Comparison of ENCODE assay signal across 8 cellular contexts in genomic region chr18:3585656-3586509, GRCh38.
DNase-seq lines count a peak whose midpoint lies in the region; ATAC-seq and TF ChIP-seq lines count a peak whose summit lies in the region.

No MANE protein-coding gene starts in this region.

- TF ChIP-seq CTCF in Caco-2 (IDR thresholded peaks at IDR 0.05; ENCODE audit: insufficient read depth in 1 of 2, low read depth in 1 of 2, low read length in 1 of 2, severe bottlenecking in 1 of 2, unreplicated experiment in 1 of 2) (peak; percentile 65 to 84), esophagus squamous epithelium (IDR thresholded peaks at IDR 0.05) (peak; percentile 43 to 88 (median 74)), tibial nerve (IDR thresholded peaks at IDR 0.05) (peak; percentile 60 to 83 (median 68))

- intact Hi-C loops in Caco-2 (cut with micrococcal nuclease; ENCODE audit: unreplicated experiment) (loop anchor here (1.0 to 5.0 kb wide), 3 partner anchors 130 to 305 kb away; no protein-coding TSS in a partner anchor), esophagus squamous epithelium (cut with DNase I) (loop anchor here (5.0 kb wide), 1 partner anchor 304 kb away; no protein-coding TSS in a partner anchor)

- WGBS in esophagus squamous epithelium, 2 donors, result 49 to 51% methylated on average over 9 to 12 of the region's 12 CpGs
- 46 to 51% methylated on average over 12 of the region's 12 CpGs for WGBS in tibial nerve, 2 donors

- H3K4me1 ChIP-seq in Caco-2 (peaks cover 7% of the 10 kb centered on the region; the same call in 1 of the 2 replicates), esophagus squamous epithelium (peaks cover 3 to 36% (median 6%) of the 10 kb centered on the region in 3 donors), tibial nerve (peaks cover 0 to 13% (median 2%) of the 10 kb centered on the region in 4 donors)

- DNase-seq in Caco-2 (peak; percentile 85 to 87), OCI-M1 (lab: John Stamatoyannopoulos, UW) (peak; percentile 99), esophagus squamous epithelium (lab: John Stamatoyannopoulos, UW) (peak; percentile 10), tibial nerve (ENCODE audit: low spot score in 2 of 2) (peak; percentile 62 to 82)
- DNase-seq in activated T-cell treated with anti-CD3 and anti-CD28 coated beads, Interleukin-2, amount 50 U/mL, for 1 hour, result peak; percentile 70
- peak; percentile 79 for DNase-seq in natural killer cell treated with Interleukin-12 subunit alpha and Interleukin-12 subunit beta and Interleukin-15 and Interleukin-18, amount 100 ng/mL, for 72 hours (ENCODE audit: low spot score)

- no TSS peak for BruUV-seq in Caco-2 (replicated peaks; lab: Mats Ljungman, UMichigan)

- H3K9me3 ChIP-seq in Caco-2 (no peaks in the 10 kb centered on the region), esophagus squamous epithelium (no peaks in the 10 kb centered on the region), tibial nerve (no peaks in the 10 kb centered on the region)

- no peak overlapping the region for H3K4me3 Mint-ChIP-seq in Caco-2 (ENCODE audit: unreplicated experiment)
- H3K4me3 Mint-ChIP-seq in IgD-negative memory B cell, result peak overlapping the region; percentile 67 to 92 (median 78)
- no peak overlapping the region for H3K4me3 Mint-ChIP-seq in natural killer cell treated with Interleukin-12 subunit alpha and Interleukin-12 subunit beta and Interleukin-15 and Interleukin-18, amount 100 ng/mL, for 72 hours

- TF ChIP-seq POLR2A in esophagus squamous epithelium (IDR thresholded peaks at IDR 0.05) (no peak), tibial nerve (IDR thresholded peaks at IDR 0.05) (no peak)

- H3K27me3 ChIP-seq in Caco-2 (replicated peaks; ENCODE audit: control insufficient read depth, insufficient read depth, low read length), result no peaks in the 10 kb centered on the region
- H3K27me3 ChIP-seq in esophagus squamous epithelium, result no peaks in the 10 kb centered on the region
- H3K27me3 ChIP-seq in tibial nerve, result no peaks in the 10 kb centered on the region

- POLR2A ChIA-PET in Caco-2 (lab: Charles Lee), result interaction anchor here (0.6 kb wide), 1 partner anchor 81 kb away, joined by 4 read pairs; no protein-coding TSS in a partner anchor

- H3K9me3 Mint-ChIP-seq in Caco-2 (ENCODE audit: unreplicated experiment) (no peaks in the 10 kb centered on the region), IgD-negative memory B cell (peaks cover 0 to 3% (median 0%) of the 10 kb centered on the region in 3 donors)
- H3K9me3 Mint-ChIP-seq in natural killer cell treated with Interleukin-12 subunit alpha and Interleukin-12 subunit beta and Interleukin-15 and Interleukin-18, amount 100 ng/mL, for 72 hours, result no peaks in the 10 kb centered on the region

- H3K4me3 ChIP-seq in Caco-2 (ENCODE audit: low read depth, low read length) (no peak overlapping the region), esophagus squamous epithelium (no peak overlapping the region), tibial nerve (no peak overlapping the region)

- CTCF ChIA-PET in Caco-2 (lab: Charles Lee), result interaction anchor here (0.6 to 1.7 kb wide), 14 partner anchors 8 to 307 kb away, joined by 3 to 18 read pairs (median 4); no protein-coding TSS in a partner anchor

- H3K36me3 ChIP-seq in Caco-2 (ENCODE audit: control insufficient read depth, insufficient read depth, low read length) (no peaks in the 10 kb centered on the region), esophagus squamous epithelium (no peaks in the 10 kb centered on the region), tibial nerve (no peaks in the 10 kb centered on the region)

- H3K27me3 Mint-ChIP-seq in Caco-2 (ENCODE audit: insufficient read depth, unreplicated experiment) (no peaks in the 10 kb centered on the region), IgD-negative memory B cell (no peaks in the 10 kb centered on the region)
- H3K27me3 Mint-ChIP-seq in natural killer cell treated with Interleukin-12 subunit alpha and Interleukin-12 subunit beta and Interleukin-15 and Interleukin-18, amount 100 ng/mL, for 72 hours, result no peaks in the 10 kb centered on the region

- ATAC-seq in GM21515 (IDR thresholded peaks at IDR 0.05; ENCODE audit: unreplicated experiment), result peak; percentile 34
- ATAC-seq in natural killer cell treated with Interleukin-12 subunit alpha and Interleukin-12 subunit beta and Interleukin-15 and Interleukin-18, amount 100 ng/mL, for 72 hours, result peak; percentile 78 to 85

- H3K27ac Mint-ChIP-seq in Caco-2 (ENCODE audit: unreplicated experiment), result no peak overlapping the region
- H3K27ac Mint-ChIP-seq in IgD-negative memory B cell, result peak overlapping the region; percentile 88 to 97 (median 92)
- H3K27ac Mint-ChIP-seq in natural killer cell treated with Interleukin-12 subunit alpha and Interleukin-12 subunit beta and Interleukin-15 and Interleukin-18, amount 100 ng/mL, for 72 hours, result peak overlapping the region; percentile 3 to 58

- H3K4me1 Mint-ChIP-seq in Caco-2 (ENCODE audit: low read depth, unreplicated experiment), result peaks cover 16% of the 10 kb centered on the region
- H3K4me1 Mint-ChIP-seq in IgD-negative memory B cell, result peaks cover 22 to 34% (median 29%) of the 10 kb centered on the region in 3 donors
- H3K4me1 Mint-ChIP-seq in natural killer cell treated with Interleukin-12 subunit alpha and Interleukin-12 subunit beta and Interleukin-15 and Interleukin-18, amount 100 ng/mL, for 72 hours (ENCODE audit: low read depth in 2 of 2), result peaks cover 15 to 24% of the 10 kb centered on the region in 2 donors

- peak in 1 of 2 donors; percentile 47 for TF ChIP-seq EP300 in tibial nerve (IDR thresholded peaks at IDR 0.05)

- peak overlapping the region in 1 of 4 donors; percentile 2 for H3K27ac ChIP-seq in esophagus squamous epithelium
- H3K27ac ChIP-seq in tibial nerve, result peak overlapping the region in 1 of 4 donors; percentile 29

- H3K36me3 Mint-ChIP-seq in Caco-2 (ENCODE audit: insufficient read depth, unreplicated experiment), result no peaks in the 10 kb centered on the region
- peaks cover 6% of the 10 kb centered on the region for H3K36me3 Mint-ChIP-seq in IgD-negative memory B cell
- H3K36me3 Mint-ChIP-seq in natural killer cell treated with Interleukin-12 subunit alpha and Interleukin-12 subunit beta and Interleukin-15 and Interleukin-18, amount 100 ng/mL, for 72 hours, result no peaks in the 10 kb centered on the region

Comparison
In these comparisons a context has a peak if more than half of its experiments do, and no peak if none do; other contexts are left out.
1. DNase-seq: peak in every context shown above with its lines; median percentile 99 in OCI-M1; 86 in Caco-2; 79 in natural killer cell treated with Interleukin-12 subunit alpha and Interleukin-12 subunit beta and Interleukin-15 and Interleukin-18, amount 100 ng/mL, for 72 hours; 72 in tibial nerve; 70 in activated T-cell treated with anti-CD3 and anti-CD28 coated beads, Interleukin-2, amount 50 U/mL, for 1 hour; 10 in esophagus squamous epithelium.
2. H3K4me3 Mint-ChIP-seq: peak in IgD-negative memory B cell (4 of 4); none in Caco-2 (single experiment) and natural killer cell treated with Interleukin-12 subunit alpha and Interleukin-12 subunit beta and Interleukin-15 and Interleukin-18, amount 100 ng/mL, for 72 hours (single experiment).
3. Peak in every context shown above with its lines, with median percentiles within 50 percentile points of each other: CTCF ChIP-seq.